In the genomic region with DNA sequence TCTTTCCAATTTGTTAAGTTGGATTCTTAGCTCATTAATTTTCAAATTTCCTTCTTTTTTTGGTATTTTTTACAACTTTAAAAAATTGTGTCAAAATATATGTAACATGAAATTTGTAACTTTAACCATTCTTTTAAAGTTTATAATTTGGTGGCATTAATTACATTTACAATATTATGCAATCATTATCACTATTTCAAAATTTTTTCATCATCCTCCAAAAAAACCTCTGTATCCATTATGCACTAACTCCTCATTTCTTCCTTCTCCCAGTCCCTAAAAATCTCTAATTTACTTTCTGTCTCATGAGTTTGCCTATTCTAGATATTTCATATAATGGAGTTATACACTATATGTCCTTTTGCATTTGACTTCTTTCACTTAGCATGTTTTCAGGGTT, we compare ENCODE assay signal across 30 cellular contexts. TPM values are rescaled to one million over a fixed set of nuclear protein-coding genes. Genes with fewer than 3 reads are reported as not detected.
"Had no signal": no experiment of that assay in that cellular context is flagged by ENCODE, and none has a peak within 500 bp of the region (broad histone marks: within the 10 kb centered on the region; RNA-seq: fewer than 3 reads in every experiment).

No MANE protein-coding gene starts in this region.

- DNase-seq: naive thymus-derived CD8-positive, alpha-beta T cell; nephron progenitor cell; nucleus accumbens; posterior cingulate gyrus; psoas muscle; right cardiac atrium; right lobe of liver; sigmoid colon; small intestine; stimulated activated CD4-positive, alpha-beta T cell treated with anti-CD3 and anti-CD28 coated beads, Interleukin-15, amount 100 ng/mL, for 24 hours; stimulated activated CD4-positive, alpha-beta T cell treated with anti-CD3 and anti-CD28 coated beads, Interleukin-2, amount 100 ng/mL, for 24 hours; stimulated activated CD4-positive, alpha-beta T cell treated with anti-CD3 and anti-CD28 coated beads, Interleukin-2, amount 100 ng/mL, for 48 hours; stimulated activated CD4-positive, alpha-beta T cell treated with anti-CD3 and anti-CD28 coated beads, Interleukin-4, amount 100 ng/mL, for 24 hours; stimulated activated naive CD4-positive, alpha-beta T cell; stimulated activated naive CD8-positive, alpha-beta T cell treated with anti-CD3 and anti-CD28 coated beads, Interleukin-15, amount 100 ng/mL, for 72 hours; stimulated activated naive CD8-positive, alpha-beta T cell treated with anti-CD3 and anti-CD28 coated beads, Interleukin-15, Interleukin-2, amounts not matched to agents 100 U/mL and 50 U/mL, for 24 hours; substantia nigra; testis; tibial artery; transverse colon; upper lobe of right lung; uterus had no signal

- H3K36me3 ChIP-seq: neutrophil, right lobe of liver, sigmoid colon, suprapubic skin, tibial artery, transverse colon, upper lobe of right lung, uterus had no signal

- H3K27ac ChIP-seq: neutrophil, parathyroid adenoma, psoas muscle, right lobe of liver, sigmoid colon, suprapubic skin, testis, tibial artery, transverse colon, upper lobe of right lung, uterus had no signal

- H3K79me2 ChIP-seq: parathyroid adenoma had no signal

- H3K27ac Mint-ChIP-seq: naive thymus-derived CD8-positive, alpha-beta T cell; natural killer cell treated with Interleukin-12 subunit alpha and Interleukin-12 subunit beta and Interleukin-15 and Interleukin-18, amount 100 ng/mL, for 72 hours; nephron progenitor cell; progenitor cell of endocrine pancreas; stimulated activated memory B cell treated with anti-CD40 and anti-IgM and Interleukin-4, amounts not matched to agents 10 μg/mL and 1 μg/mL and 100 μg/mL, for 72 hours; stimulated activated naive CD8-positive, alpha-beta T cell treated with anti-CD3 and anti-CD28 coated beads, Interleukin-15, amount 100 ng/mL, for 72 hours; type B pancreatic cell had no signal

- H2AFZ ChIP-seq: parathyroid adenoma had no signal

- FAIRE-seq: small intestine had no signal

- H3K27me3 ChIP-seq: right lobe of liver, sigmoid colon, testis, transverse colon, upper lobe of right lung, uterus had no signal

- H3K4me3 Mint-ChIP-seq: naive thymus-derived CD8-positive, alpha-beta T cell; natural killer cell treated with Interleukin-12 subunit alpha and Interleukin-12 subunit beta and Interleukin-15 and Interleukin-18, amount 100 ng/mL, for 72 hours; nephron progenitor cell; neural crest cell; stimulated activated memory B cell treated with anti-CD40 and anti-IgM and Interleukin-4, amounts not matched to agents 10 μg/mL and 1 μg/mL and 100 μg/mL, for 72 hours; stimulated activated naive CD8-positive, alpha-beta T cell treated with anti-CD3 and anti-CD28 coated beads, Interleukin-15, amount 100 ng/mL, for 72 hours; type B pancreatic cell had no signal

- H3K9ac ChIP-seq: parathyroid adenoma had no signal

- H3K36me3 Mint-ChIP-seq: naive thymus-derived CD8-positive, alpha-beta T cell; natural killer cell treated with Interleukin-12 subunit alpha and Interleukin-12 subunit beta and Interleukin-15 and Interleukin-18, amount 100 ng/mL, for 72 hours; stimulated activated memory B cell treated with anti-CD40 and anti-IgM and Interleukin-4, amounts not matched to agents 10 μg/mL and 1 μg/mL and 100 μg/mL, for 72 hours; type B pancreatic cell had no signal

- H3K9me3 Mint-ChIP-seq: natural killer cell treated with Interleukin-12 subunit alpha and Interleukin-12 subunit beta and Interleukin-15 and Interleukin-18, amount 100 ng/mL, for 72 hours; type B pancreatic cell had no signal

- H3K4me3 ChIP-seq: psoas muscle, right lobe of liver, sigmoid colon, suprapubic skin, testis, tibial artery, transverse colon, upper lobe of right lung, uterus had no signal

- ATAC-seq: naive thymus-derived CD8-positive, alpha-beta T cell; natural killer cell treated with Interleukin-12 subunit alpha and Interleukin-12 subunit beta and Interleukin-15 and Interleukin-18, amount 100 ng/mL, for 72 hours; right cardiac atrium; stimulated activated memory B cell treated with anti-CD40 and anti-IgM and Interleukin-4, amounts not matched to agents 10 μg/mL and 1 μg/mL and 100 μg/mL, for 72 hours; stimulated activated naive CD8-positive, alpha-beta T cell treated with anti-CD3 and anti-CD28 coated beads, Interleukin-15, amount 100 ng/mL, for 72 hours; stimulated activated naive CD8-positive, alpha-beta T cell treated with anti-CD3 and anti-CD28 coated beads, Interleukin-15, Interleukin-2, amounts not matched to agents 100 U/mL and 50 U/mL, for 24 hours; upper lobe of right lung had no signal

- H3K4me1 ChIP-seq: right lobe of liver had no signal

- H3K9me3 ChIP-seq: neutrophil, psoas muscle, right lobe of liver, sigmoid colon, suprapubic skin, testis, tibial artery, transverse colon, upper lobe of right lung, uterus had no signal

RNA-seq across cellular contexts. Expression of a gene that starts 4.7 kb away (rescaled TPM):
- total RNA-seq: natural killer cell treated with Interleukin-12 subunit alpha and Interleukin-12 subunit beta and Interleukin-15 and Interleukin-18, amount 100 ng/mL, for 72 hours had no signal
